ENCODE assay signal across 8 cellular contexts in the genomic region with DNA sequence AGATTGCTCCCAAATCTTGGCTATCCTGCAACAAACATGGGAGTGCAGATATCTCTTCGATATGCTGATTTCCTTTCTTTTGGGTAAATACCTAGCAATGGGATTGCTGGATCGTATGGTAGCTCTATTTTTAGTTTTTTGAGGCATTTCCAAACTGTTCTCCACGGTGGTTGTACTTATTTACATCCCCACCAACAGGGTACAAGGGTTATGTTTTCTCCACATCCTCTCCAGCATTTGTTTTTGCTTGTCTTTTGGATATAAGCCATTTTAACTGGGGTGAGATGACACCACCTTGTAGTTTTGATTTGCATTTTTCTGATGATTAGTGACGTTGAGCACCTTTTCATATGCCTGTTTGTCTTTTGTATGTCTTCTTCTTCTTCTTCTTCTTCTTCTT.
"Had no signal": no experiment of that assay in that cellular context is flagged by ENCODE, and none has a peak within 500 bp of the region (broad histone marks: within the 10 kb centered on the region; RNA-seq: fewer than 3 reads in every experiment).

No MANE protein-coding gene starts in this region.

- FAIRE-seq: G401.6, GM12878, GM12891, GM12892, GM18507, GM19239 had no signal

- H3K4me3 ChIP-seq: GM12878 had no signal

- DNase-seq: GDM1, GF-D8 had no signal

- ATAC-seq: GM12878 had no signal
